In the genomic region with DNA sequence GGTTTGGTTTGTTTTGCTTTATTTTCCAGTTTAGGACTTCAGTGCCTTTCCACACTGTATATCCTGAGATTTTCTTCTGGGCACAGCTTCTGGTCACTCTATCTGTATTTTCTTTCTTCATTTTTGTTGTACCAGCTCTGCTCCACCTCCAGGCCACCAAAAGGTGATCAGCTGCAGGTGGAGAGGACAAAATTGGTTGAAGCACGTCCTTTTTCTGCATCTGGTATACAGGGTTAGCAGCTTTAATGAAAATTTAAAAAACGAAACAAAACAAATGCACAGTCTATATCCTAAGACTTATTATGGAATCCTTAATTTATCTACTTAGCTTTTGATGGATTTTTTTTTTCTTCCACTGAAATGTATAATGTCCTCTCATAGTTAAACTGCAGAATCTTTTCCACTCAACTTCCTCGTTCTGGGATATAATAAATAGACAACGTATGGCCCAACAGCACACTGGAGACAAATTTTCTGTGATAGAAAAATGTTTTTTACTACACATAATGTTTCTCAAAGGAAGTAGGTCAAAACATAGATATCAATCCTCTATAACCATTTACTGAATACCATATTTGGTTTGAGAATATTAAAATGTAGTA, we compare ENCODE assay signal across 8 cellular contexts.
"Had no signal": no experiment of that assay in that cellular context is flagged by ENCODE, and none has a peak within 500 bp of the region (broad histone marks: within the 10 kb centered on the region; RNA-seq: fewer than 3 reads in every experiment).

No MANE protein-coding gene starts in this region.

- H3K4me3 ChIP-seq: GM12878 had no signal

- DNase-seq: GDM1, GF-D8 had no signal

- ATAC-seq: GM12878 had no signal

- FAIRE-seq: G401.6, GM12878, GM12891, GM12892, GM18507, GM19239 had no signal
